In genomic region chr15:66138882-66139281, GRCh38 we compare ENCODE assay signal across 28 cellular contexts.
"Had no signal": no experiment of that assay in that cellular context is flagged by ENCODE, and none has a peak within 500 bp of the region (broad histone marks: within the 10 kb centered on the region; RNA-seq: fewer than 3 reads in every experiment).

No MANE protein-coding gene starts in this region.

- H3K27ac Mint-ChIP-seq: activated naive CD4-positive, alpha-beta T cell treated with anti-CD3 and anti-CD28 coated beads, Interleukin-2, amount 10 ng/mL, durations not matched to agents 7 days and 5 days; activated T-helper 1 cell treated with anti-CD3 and anti-CD28 coated beads, Interleukin-12 subunit alpha, Interleukin-12 subunit beta, Interleukin-2, Interleukin-4 antibody, amounts not matched to agents 30 ng/mL and 10 ng/mL and 1 ng/mL, durations not matched to agents 14 hours and 24 hours and 36 hours; naive thymus-derived CD8-positive, alpha-beta T cell; stimulated activated memory B cell treated with anti-CD40 and anti-IgM and Interleukin-4, amounts not matched to agents 10 μg/mL and 1 μg/mL and 100 μg/mL, for 72 hours; stimulated activated naive CD8-positive, alpha-beta T cell treated with anti-CD3 and anti-CD28 coated beads, Interleukin-15, amount 100 ng/mL, for 72 hours had no signal

- H3K36me3 ChIP-seq: breast epithelium, esophagus muscularis mucosa, pancreas, sigmoid colon, thyroid gland, upper lobe of right lung had no signal

- H3K4me3 Mint-ChIP-seq: activated naive CD4-positive, alpha-beta T cell treated with anti-CD3 and anti-CD28 coated beads, Interleukin-2, amount 10 ng/mL, durations not matched to agents 7 days and 5 days; activated T-helper 1 cell treated with anti-CD3 and anti-CD28 coated beads, Interleukin-12 subunit alpha, Interleukin-12 subunit beta, Interleukin-2, Interleukin-4 antibody, amounts not matched to agents 30 ng/mL and 10 ng/mL and 1 ng/mL, durations not matched to agents 14 hours and 24 hours and 36 hours; naive thymus-derived CD8-positive, alpha-beta T cell; neural crest cell; stimulated activated memory B cell treated with anti-CD40 and anti-IgM and Interleukin-4, amounts not matched to agents 10 μg/mL and 1 μg/mL and 100 μg/mL, for 72 hours; stimulated activated naive CD8-positive, alpha-beta T cell treated with anti-CD3 and anti-CD28 coated beads, Interleukin-15, amount 100 ng/mL, for 72 hours had no signal

- H3K79me2 ChIP-seq: hepatocyte had no signal

- H3K4me3 ChIP-seq: breast epithelium, esophagus muscularis mucosa, hepatocyte, pancreas, psoas muscle, sigmoid colon, thyroid gland, upper lobe of right lung had no signal

- H3K9me3 ChIP-seq: breast epithelium, esophagus muscularis mucosa, pancreas, psoas muscle, sigmoid colon, thyroid gland, upper lobe of right lung had no signal

- DNase-seq: activated CD4-positive, alpha-beta T cell treated with anti-CD3 and anti-CD28 coated beads for 48 hours; activated CD4-positive, alpha-beta T cell treated with anti-CD3 and anti-CD28 coated beads, Interleukin-2, amount 50 U/mL, for 48 hours; activated CD8-positive, alpha-beta memory T cell treated with anti-CD3 and anti-CD28 coated beads for 24 hours; activated effector memory CD4-positive, alpha-beta T cell treated with anti-CD3 and anti-CD28 coated beads, Interleukin-2, amount 50 U/mL, for 16 hours; activated naive CD4-positive, alpha-beta T cell treated with anti-CD3 and anti-CD28 coated beads, Interleukin-2, amount 10 ng/mL, durations not matched to agents 7 days and 5 days; amygdala; central memory CD4-positive, alpha-beta T cell; dermis blood vessel endothelial cell; effector CD4-positive, alpha-beta T cell; mammary epithelial cell; naive thymus-derived CD8-positive, alpha-beta T cell; psoas muscle; sigmoid colon; small intestine; stimulated activated CD4-positive, alpha-beta T cell treated with anti-CD3 and anti-CD28 coated beads, Interleukin-1b, Interleukin-23, amount 100 ng/mL, for 48 hours; stimulated activated CD4-positive, alpha-beta T cell treated with anti-CD3 and anti-CD28 coated beads, Interleukin-4, amount 100 ng/mL, for 4 hours; stimulated activated CD8-positive, alpha-beta memory T cell treated with anti-CD3 and anti-CD28 coated beads, Interleukin-4, amount 100 ng/mL, for 48 hours; stimulated activated naive CD8-positive, alpha-beta T cell treated with anti-CD3 and anti-CD28 coated beads, Interleukin-15, amount 100 ng/mL, for 72 hours; upper lobe of right lung had no signal

- ATAC-seq: activated CD4-positive, CD25-positive, alpha-beta regulatory T cell treated with anti-CD3 and anti-CD28 coated beads, Interleukin-2, amount 50 U/mL, for 24 hours; naive thymus-derived CD8-positive, alpha-beta T cell; psoas muscle; stimulated activated memory B cell treated with anti-CD40 and anti-IgM and Interleukin-4, amounts not matched to agents 10 μg/mL and 1 μg/mL and 100 μg/mL, for 72 hours; stimulated activated naive CD8-positive, alpha-beta T cell treated with anti-CD3 and anti-CD28 coated beads, Interleukin-15, amount 100 ng/mL, for 72 hours; upper lobe of right lung had no signal

- H3K27ac ChIP-seq: breast epithelium, hepatocyte, pancreas, psoas muscle, sigmoid colon, thyroid gland, upper lobe of right lung had no signal

- H3K27me3 ChIP-seq: breast epithelium, esophagus muscularis mucosa, hepatocyte, pancreas, thyroid gland, upper lobe of right lung had no signal

- H2AFZ ChIP-seq: hepatocyte had no signal

- H3K27me3 Mint-ChIP-seq: naive thymus-derived CD8-positive, alpha-beta T cell; stimulated activated memory B cell treated with anti-CD40 and anti-IgM and Interleukin-4, amounts not matched to agents 10 μg/mL and 1 μg/mL and 100 μg/mL, for 72 hours; stimulated activated naive CD8-positive, alpha-beta T cell treated with anti-CD3 and anti-CD28 coated beads, Interleukin-15, amount 100 ng/mL, for 72 hours had no signal

- H3K36me3 Mint-ChIP-seq: activated naive CD4-positive, alpha-beta T cell treated with anti-CD3 and anti-CD28 coated beads, Interleukin-2, amount 10 ng/mL, durations not matched to agents 7 days and 5 days; naive thymus-derived CD8-positive, alpha-beta T cell; stimulated activated memory B cell treated with anti-CD40 and anti-IgM and Interleukin-4, amounts not matched to agents 10 μg/mL and 1 μg/mL and 100 μg/mL, for 72 hours had no signal

- H3K4me1 ChIP-seq: breast epithelium, psoas muscle, sigmoid colon, thyroid gland, upper lobe of right lung had no signal

- H3K4me1 Mint-ChIP-seq: stimulated activated memory B cell treated with anti-CD40 and anti-IgM and Interleukin-4, amounts not matched to agents 10 μg/mL and 1 μg/mL and 100 μg/mL, for 72 hours had no signal

- H3K4me2 ChIP-seq: hepatocyte had no signal

- H3K9me3 Mint-ChIP-seq: activated naive CD4-positive, alpha-beta T cell treated with anti-CD3 and anti-CD28 coated beads, Interleukin-2, amount 10 ng/mL, durations not matched to agents 7 days and 5 days; activated T-helper 1 cell treated with anti-CD3 and anti-CD28 coated beads, Interleukin-12 subunit alpha, Interleukin-12 subunit beta, Interleukin-2, Interleukin-4 antibody, amounts not matched to agents 30 ng/mL and 10 ng/mL and 1 ng/mL, durations not matched to agents 14 hours and 24 hours and 36 hours; naive thymus-derived CD8-positive, alpha-beta T cell; neural crest cell; stimulated activated memory B cell treated with anti-CD40 and anti-IgM and Interleukin-4, amounts not matched to agents 10 μg/mL and 1 μg/mL and 100 μg/mL, for 72 hours; stimulated activated naive CD8-positive, alpha-beta T cell treated with anti-CD3 and anti-CD28 coated beads, Interleukin-15, amount 100 ng/mL, for 72 hours had no signal
